ENCODE assay signal across 8 cellular contexts in genomic region chr9:33524431-33524947, GRCh38. TPM values are rescaled to one million over a fixed set of nuclear protein-coding genes. Genes with fewer than 3 reads are reported as not detected.
DNase-seq lines count a peak whose midpoint lies in the region; ATAC-seq and TF ChIP-seq lines count a peak whose summit lies in the region.

No MANE protein-coding gene starts in this region.

- H3K27me3 ChIP-seq in A673 (replicated peaks; ENCODE audit: insufficient read depth, low read depth, low read length, poor library complexity) (peaks cover 76% of the 10 kb centered on the region), HAP-1 (ENCODE audit: low read depth) (no peaks in the 10 kb centered on the region), iPS DF 6.9 (ENCODE audit: control insufficient read depth, insufficient read depth, low read length) (0 out of 2 replicates have a peak, but pooled peaks cover 2% of the 10 kb centered on the region)

- no peaks in the 10 kb centered on the region for H3K36me3 Mint-ChIP-seq in activated T-helper 1 cell treated with anti-CD3 and anti-CD28 coated beads, Interleukin-12 subunit alpha, Interleukin-12 subunit beta, Interleukin-2, Interleukin-4 antibody, amounts not matched to agents 30 ng/mL and 10 ng/mL and 1 ng/mL, durations not matched to agents 14 hours and 24 hours and 36 hours (ENCODE audit: low read depth)
- no peaks in the 10 kb centered on the region for H3K36me3 Mint-ChIP-seq in stimulated activated naive CD8-positive, alpha-beta T cell treated with anti-CD3 and anti-CD28 coated beads, Interleukin-15, Interleukin-2, amounts not matched to agents 100 ng/mL and 50 ng/mL, for 24 hours (ENCODE audit: low read depth)

- H3K9me3 Mint-ChIP-seq in activated T-helper 1 cell treated with anti-CD3 and anti-CD28 coated beads, Interleukin-12 subunit alpha, Interleukin-12 subunit beta, Interleukin-2, Interleukin-4 antibody, amounts not matched to agents 30 ng/mL and 10 ng/mL and 1 ng/mL, durations not matched to agents 14 hours and 24 hours and 36 hours = no peaks in the 10 kb centered on the region
- no peaks in the 10 kb centered on the region for H3K9me3 Mint-ChIP-seq in stimulated activated naive CD8-positive, alpha-beta T cell treated with anti-CD3 and anti-CD28 coated beads, Interleukin-15, Interleukin-2, amounts not matched to agents 100 ng/mL and 50 ng/mL, for 24 hours

- H3K4me3 ChIP-seq in A673 (ENCODE audit: low read depth, low read length, poor library complexity, severe bottlenecking) (peak overlapping the region; percentile 25), HAP-1 (peak overlapping the region; percentile 52), iPS DF 6.9 (ENCODE audit: low read length) (peak overlapping the region; percentile 66; the same call in 1 of the 2 replicates)

- no peak overlapping the region for H3K27ac ChIP-seq in A673 (ENCODE audit: low read depth, low read length, poor library complexity, severe bottlenecking)
- H3K27ac ChIP-seq in iPS DF 6.9 (ENCODE audit: low read length) = no peak overlapping the region

- DNase-seq in A673 (ENCODE audit: low spot score) = no peak
- peak; percentile 36 to 39 for DNase-seq in HAP-1 (ENCODE audit: low spot score in 2 of 2)
- no peak for DNase-seq in activated T-helper 1 cell treated with anti-CD3 and anti-CD28 coated beads, Interleukin-12 subunit alpha, Interleukin-12 subunit beta, Interleukin-2, Interleukin-4 antibody, amounts not matched to agents 30 ng/mL and 10 ng/mL and 1 ng/mL, durations not matched to agents 14 hours and 24 hours and 36 hours (ENCODE audit: low spot score)
- no peak for DNase-seq in iPS DF 6.9 (ENCODE audit: low read depth, low spot score)
- no peak for DNase-seq in activated gamma-delta T cell (lab: John Stamatoyannopoulos, UW)
- DNase-seq in HCEC 1CT = no peak

- intact Hi-C loops in A673 (cut with micrococcal nuclease; ENCODE audit: unreplicated experiment) = no loop called here
- intact Hi-C loops in activated T-helper 1 cell treated with anti-CD3 and anti-CD28 coated beads, Interleukin-12 subunit alpha, Interleukin-12 subunit beta, Interleukin-2, Interleukin-4 antibody, amounts not matched to agents 30 ng/mL and 10 ng/mL and 1 ng/mL, durations not matched to agents 14 hours and 24 hours and 36 hours (cut with micrococcal nuclease) = loop anchor here (2.0 kb wide), 1 partner anchor 50 kb away; no protein-coding TSS in a partner anchor

- BruUV-seq in A673 (replicated peaks; lab: Mats Ljungman, UMichigan) = no TSS peak

- no CpG with 5 or more reads among the region's 38 CpGs for WGBS in iPS DF 6.9 (ENCODE audit: insufficient coverage, insufficient read length)

- no peaks in the 10 kb centered on the region for H3K36me3 ChIP-seq in A673 (ENCODE audit: insufficient read depth, low read length, poor library complexity, severe bottlenecking)
- H3K36me3 ChIP-seq in HAP-1 (replicated peaks) = no peaks in the 10 kb centered on the region
- H3K36me3 ChIP-seq in iPS DF 6.9 (ENCODE audit: control insufficient read depth, insufficient read depth, low read length) = no peaks in the 10 kb centered on the region

- peak overlapping the region; percentile 90 for H3K4me3 Mint-ChIP-seq in activated T-helper 1 cell treated with anti-CD3 and anti-CD28 coated beads, Interleukin-12 subunit alpha, Interleukin-12 subunit beta, Interleukin-2, Interleukin-4 antibody, amounts not matched to agents 30 ng/mL and 10 ng/mL and 1 ng/mL, durations not matched to agents 14 hours and 24 hours and 36 hours
- peak overlapping the region; percentile 78 for H3K4me3 Mint-ChIP-seq in stimulated activated naive CD8-positive, alpha-beta T cell treated with anti-CD3 and anti-CD28 coated beads, Interleukin-15, Interleukin-2, amounts not matched to agents 100 ng/mL and 50 ng/mL, for 24 hours

- H3K9me3 ChIP-seq in A673 (ENCODE audit: low read depth, low read length, poor library complexity, severe bottlenecking) (no peaks in the 10 kb centered on the region), HAP-1 (no peaks in the 10 kb centered on the region), iPS DF 6.9 (ENCODE audit: control insufficient read depth, insufficient read depth, low read length) (no peaks in the 10 kb centered on the region)

- no peak for ATAC-seq in HG02852 (IDR thresholded peaks at IDR 0.05; ENCODE audit: unreplicated experiment)

- in situ Hi-C loops in HAP-1 (cut with MboI; ENCODE audit: low sequenced_read_pairs) = no loop called here

- H3K27ac Mint-ChIP-seq in activated T-helper 1 cell treated with anti-CD3 and anti-CD28 coated beads, Interleukin-12 subunit alpha, Interleukin-12 subunit beta, Interleukin-2, Interleukin-4 antibody, amounts not matched to agents 30 ng/mL and 10 ng/mL and 1 ng/mL, durations not matched to agents 14 hours and 24 hours and 36 hours = peak overlapping the region; percentile 84
- H3K27ac Mint-ChIP-seq in stimulated activated naive CD8-positive, alpha-beta T cell treated with anti-CD3 and anti-CD28 coated beads, Interleukin-15, Interleukin-2, amounts not matched to agents 100 ng/mL and 50 ng/mL, for 24 hours = peak overlapping the region; percentile 52

- peaks cover 63% of the 10 kb centered on the region for H3K27me3 Mint-ChIP-seq in activated T-helper 1 cell treated with anti-CD3 and anti-CD28 coated beads, Interleukin-12 subunit alpha, Interleukin-12 subunit beta, Interleukin-2, Interleukin-4 antibody, amounts not matched to agents 30 ng/mL and 10 ng/mL and 1 ng/mL, durations not matched to agents 14 hours and 24 hours and 36 hours (ENCODE audit: insufficient read depth)
- peaks cover 68% of the 10 kb centered on the region for H3K27me3 Mint-ChIP-seq in stimulated activated naive CD8-positive, alpha-beta T cell treated with anti-CD3 and anti-CD28 coated beads, Interleukin-15, Interleukin-2, amounts not matched to agents 100 ng/mL and 50 ng/mL, for 24 hours

- peaks cover 4% of the 10 kb centered on the region for H3K4me1 ChIP-seq in A673 (ENCODE audit: insufficient read depth, low read length, poor library complexity, severe bottlenecking)
- H3K4me1 ChIP-seq in HAP-1 = peaks cover 7% of the 10 kb centered on the region
- no peaks in the 10 kb centered on the region for H3K4me1 ChIP-seq in iPS DF 6.9 (ENCODE audit: control insufficient read depth, insufficient read depth, low read length)

- H3K4me1 Mint-ChIP-seq in activated T-helper 1 cell treated with anti-CD3 and anti-CD28 coated beads, Interleukin-12 subunit alpha, Interleukin-12 subunit beta, Interleukin-2, Interleukin-4 antibody, amounts not matched to agents 30 ng/mL and 10 ng/mL and 1 ng/mL, durations not matched to agents 14 hours and 24 hours and 36 hours (ENCODE audit: low read depth) = peaks cover 13% of the 10 kb centered on the region
- H3K4me1 Mint-ChIP-seq in stimulated activated naive CD8-positive, alpha-beta T cell treated with anti-CD3 and anti-CD28 coated beads, Interleukin-15, Interleukin-2, amounts not matched to agents 100 ng/mL and 50 ng/mL, for 24 hours (ENCODE audit: low read depth) = peaks cover 4% of the 10 kb centered on the region

- no peak for TF ChIP-seq CTCF in A673 (conservative IDR thresholded peaks at IDR 0.05; ENCODE audit: low read depth, low read length)

- POLR2A ChIA-PET in A673 (lab: Charles Lee; ENCODE audit: low non-redundant PET) = no interaction called here

- CTCF ChIA-PET in A673 (lab: Charles Lee) = interaction anchor here (0.7 kb wide), 1 partner anchor 42 kb away, joined by 3 read pairs; no protein-coding TSS in a partner anchor

RNA-seq across cellular contexts. Expression of gene ANKRD18B, which starts 0.4 kb away (rescaled TPM):
- total RNA-seq in A673 (2021) = not detected in 2 replicates
- 1.2 and 3.5 TPM in 2 replicates for total RNA-seq in activated T-helper 1 cell treated with anti-CD3 and anti-CD28 coated beads, Interleukin-12 subunit alpha, Interleukin-12 subunit beta, Interleukin-2, Interleukin-4 antibody, amounts not matched to agents 30 ng/mL and 10 ng/mL and 1 ng/mL, durations not matched to agents 14 hours and 24 hours and 36 hours

RNA-seq across cellular contexts. Expression of gene NOL6, which starts 50.8 kb away (rescaled TPM):
- 36.3 and 49.6 TPM in 2 replicates for total RNA-seq in A673 (2021)
- total RNA-seq in activated T-helper 1 cell treated with anti-CD3 and anti-CD28 coated beads, Interleukin-12 subunit alpha, Interleukin-12 subunit beta, Interleukin-2, Interleukin-4 antibody, amounts not matched to agents 30 ng/mL and 10 ng/mL and 1 ng/mL, durations not matched to agents 14 hours and 24 hours and 36 hours = 87.3 and 90.1 TPM in 2 replicates

Comparison
In these comparisons a context has a peak if more than half of its experiments do, and no peak if none do; other contexts are left out.
1. DNase-seq: peak in HAP-1 (2 of 2); none in A673 (single experiment), activated T-helper 1 cell treated with anti-CD3 and anti-CD28 coated beads, Interleukin-12 subunit alpha, Interleukin-12 subunit beta, Interleukin-2, Interleukin-4 antibody, amounts not matched to agents 30 ng/mL and 10 ng/mL and 1 ng/mL, durations not matched to agents 14 hours and 24 hours and 36 hours (single experiment), iPS DF 6.9 (single experiment), activated gamma-delta T cell (single experiment) and HCEC 1CT (single experiment).
2. Peak in every context shown above with its lines, with median percentiles within 50 percentile points of each other: H3K4me3 ChIP-seq.